ENCODE assay signal across 1 cellular context in genomic region chr11:63504933-63505586, GRCh38.
TF ChIP-seq lines count a peak whose summit lies in the region.

No MANE protein-coding gene starts in this region.

TF ChIP-seq in H1, 55 proteins besides CTCF, POLR2A, EP300 and RAD21:
- TF ChIP-seq KDM1A (IDR thresholded peaks at IDR 0.05; ENCODE audit: borderline replicate concordance, low read length) (peak; percentile 12; the same call in 1 of the 2 replicates), RXRA (IDR thresholded peaks at IDR 0.05; ENCODE audit: insufficient read depth, low read depth, low read length) (no peak)
